Comparison of ENCODE assay signal across 13 cellular contexts in genomic region chr1:183029591-183030000, GRCh38. TPM values are rescaled to one million over a fixed set of nuclear protein-coding genes. Genes with fewer than 3 reads are reported as not detected.
DNase-seq lines count a peak whose midpoint lies in the region; ATAC-seq, FAIRE-seq and TF ChIP-seq lines count a peak whose summit lies in the region.
"Had no signal": no experiment of that assay in that cellular context is flagged by ENCODE, and none has a peak within 500 bp of the region (broad histone marks: within the 10 kb centered on the region; RNA-seq: fewer than 3 reads in every experiment).

No MANE protein-coding gene starts in this region.

- no peak for FAIRE-seq in D721Med (lab: Jason Lieb, UNC)
- FAIRE-seq: urothelium cell line had no signal

- H3K27me3 ChIP-seq in esophagus squamous epithelium (peaks cover 0 to under 1% (median 0%) of the 10 kb centered on the region in 4 donors), psoas muscle (ENCODE audit: insufficient read depth in 3 of 3, low read length in 2 of 3) (no peaks in the 10 kb centered on the region)

- H3K27me3 Mint-ChIP-seq in activated T-cell treated with anti-CD3 and anti-CD28 coated beads, Interleukin-2, amount 50 U/mL, for 4 hours (ENCODE audit: low read depth) = peaks cover 56% of the 10 kb centered on the region
- H3K27me3 Mint-ChIP-seq: activated B cell treated with CpG ODN at 0.5 μM for 24 hours had no signal

- no peak for TF ChIP-seq POLR2A in esophagus squamous epithelium (IDR thresholded peaks at IDR 0.05)

- H3K36me3 Mint-ChIP-seq in activated T-cell treated with anti-CD3 and anti-CD28 coated beads, Interleukin-2, amount 50 U/mL, for 4 hours (ENCODE audit: insufficient read depth) = no peaks in the 10 kb centered on the region
- H3K36me3 Mint-ChIP-seq: immature natural killer cell had no signal

- peak; percentile 97 for DNase-seq in ELR (ENCODE audit: low read depth)
- DNase-seq in RPMI7951 (ENCODE audit: low read depth) = peak; percentile 62
- DNase-seq in esophagus squamous epithelium (lab: John Stamatoyannopoulos, UW) = no peak
- no peak for DNase-seq in psoas muscle
- no peak for DNase-seq in D721Med (ENCODE audit: insufficient read length, low spot score)
- no peak for DNase-seq in stimulated activated CD4-positive, alpha-beta T cell treated with anti-CD3 and anti-CD28 coated beads, Interleukin-4, amount 100 ng/mL, for 24 hours
- DNase-seq in activated T-cell treated with anti-CD3 and anti-CD28 coated beads, Interleukin-2, amount 50 U/mL, for 4 hours = no peak
- DNase-seq: activated B cell treated with CpG ODN at 0.5 μM for 24 hours, immature natural killer cell had no signal

- H3K27ac ChIP-seq in esophagus squamous epithelium (peak overlapping the region in 3 of 4 donors; percentile 0 to 100 (median 15)), psoas muscle (no peak overlapping the region)
- H3K27ac ChIP-seq: parathyroid adenoma had no signal

- no peaks in the 10 kb centered on the region for H3K9me3 Mint-ChIP-seq in activated T-cell treated with anti-CD3 and anti-CD28 coated beads, Interleukin-2, amount 50 U/mL, for 4 hours
- H3K9me3 Mint-ChIP-seq: activated B cell treated with CpG ODN at 0.5 μM for 24 hours; dendritic cell treated with granulocyte-macrophage colony-stimulating factor and Interleukin-4, amounts not matched to agents 40 ng/mL and 50 ng/mL, for 4 days; immature natural killer cell had no signal

- peaks cover 0 to 6% (median 0%) of the 10 kb centered on the region in 3 donors for H3K36me3 ChIP-seq in esophagus squamous epithelium
- peaks cover 0 to 14% of the 10 kb centered on the region in 2 donors for H3K36me3 ChIP-seq in psoas muscle (ENCODE audit: insufficient read depth in 1 of 2, low read depth in 1 of 2)

- no peak overlapping the region for H3K4me3 Mint-ChIP-seq in activated T-cell treated with anti-CD3 and anti-CD28 coated beads, Interleukin-2, amount 50 U/mL, for 4 hours
- H3K4me3 Mint-ChIP-seq: activated B cell treated with CpG ODN at 0.5 μM for 24 hours; dendritic cell treated with granulocyte-macrophage colony-stimulating factor and Interleukin-4, amounts not matched to agents 40 ng/mL and 50 ng/mL, for 4 days; immature natural killer cell had no signal

- intact Hi-C loops in esophagus squamous epithelium (cut with DNase I) = loop anchor here (10.0 kb wide), 3 partner anchors 65 to 195 kb away; no protein-coding TSS in a partner anchor
- intact Hi-C loops in psoas muscle (cut with DNase I) = loop anchor here (5.0 kb wide), 1 partner anchor 73 kb away; no protein-coding TSS in a partner anchor

- H3K4me1 Mint-ChIP-seq in activated T-cell treated with anti-CD3 and anti-CD28 coated beads, Interleukin-2, amount 50 U/mL, for 4 hours (ENCODE audit: low read depth) = peaks cover 17% of the 10 kb centered on the region

- 16 to 32% methylated on average over 3 of the region's 3 CpGs for WGBS in esophagus squamous epithelium, 2 donors
- WGBS in psoas muscle, 3 donors = 59 to 74% (median 69%) methylated on average over 3 of the region's 3 CpGs

- peaks cover 3 to 93% (median 34%) of the 10 kb centered on the region in 3 donors for H3K4me1 ChIP-seq in esophagus squamous epithelium
- H3K4me1 ChIP-seq in psoas muscle = peaks cover 74% of the 10 kb centered on the region

- no peak for ATAC-seq in psoas muscle
- no peak for ATAC-seq in HG02970 (IDR thresholded peaks at IDR 0.05; ENCODE audit: low FRiP score, unreplicated experiment)
- ATAC-seq in activated T-cell treated with anti-CD3 and anti-CD28 coated beads, Interleukin-2, amount 50 U/mL, for 4 hours = no peak

- H3K9me3 ChIP-seq in esophagus squamous epithelium = no peaks in the 10 kb centered on the region
- no peaks in the 10 kb centered on the region for H3K9me3 ChIP-seq in psoas muscle

- H3K4me3 ChIP-seq in esophagus squamous epithelium = peak overlapping the region in 1 of 4 donors; percentile 96
- peak overlapping the region; percentile 27 for H3K4me3 ChIP-seq in psoas muscle

- no peak for TF ChIP-seq CTCF in esophagus squamous epithelium (IDR thresholded peaks at IDR 0.05)
- no peak for TF ChIP-seq CTCF in psoas muscle (IDR thresholded peaks at IDR 0.05)
- TF ChIP-seq CTCF in D721Med (IDR thresholded peaks at IDR 0.05; ENCODE audit: insufficient read depth, missing control alignments) = no peak

RNA-seq across cellular contexts. Expression of gene LAMC1, which starts 6.4 kb away (rescaled TPM):
- total RNA-seq in RPMI7951 (2014; rRNA removed; shearing (Covaris generic)) = 132 and 133 TPM in 2 replicates
- 100 to 1,000 TPM in 1 of 4 donors, 10 to 100 TPM in 3; 26.3 to 275 (median 60.0) TPM for total RNA-seq in esophagus squamous epithelium
- 10 to 100 TPM; 71.4 to 94.4 (median 80.5) TPM for total RNA-seq in psoas muscle
- 10 to 100 TPM; 28.0 to 39.6 (median 30.5) TPM for polyA plus RNA-seq in psoas muscle
- 1 to 10 TPM in 1 of 3 donors, under 1 TPM in 2; 0.61 to 1.0 (median 0.84) TPM for total RNA-seq in activated T-cell treated with anti-CD3 and anti-CD28 coated beads, Interleukin-2, amount 50 U/mL, for 4 hours

Comparison
In these comparisons a context has a peak if more than half of its experiments do, and no peak if none do; other contexts are left out.
1. DNase-seq: peak in ELR (single experiment) and RPMI7951 (single experiment); none in esophagus squamous epithelium (single experiment), psoas muscle (0 of 2), D721Med (single experiment), stimulated activated CD4-positive, alpha-beta T cell treated with anti-CD3 and anti-CD28 coated beads, Interleukin-4, amount 100 ng/mL, for 24 hours (single experiment) and activated T-cell treated with anti-CD3 and anti-CD28 coated beads, Interleukin-2, amount 50 U/mL, for 4 hours (single experiment).
2. RNA of gene LAMC1, which starts 6.4 kb away (total RNA-seq): 132 to 133 TPM in RPMI7951, 71.4 to 94.4 TPM in psoas muscle and 26.3 to 275 TPM in esophagus squamous epithelium; 0.61 to 1.0 TPM in activated T-cell treated with anti-CD3 and anti-CD28 coated beads, Interleukin-2, amount 50 U/mL, for 4 hours; every median in the first group is over 10 times any median in the second.